Comparison of ENCODE assay signal across 9 cellular contexts in genomic region chr5:1104327-1105006, GRCh38. TPM values are rescaled to one million over a fixed set of nuclear protein-coding genes. Genes with fewer than 3 reads are reported as not detected.
DNase-seq lines count a peak whose midpoint lies in the region; ATAC-seq, FAIRE-seq and TF ChIP-seq lines count a peak whose summit lies in the region.
"Had no signal": no experiment of that assay in that cellular context is flagged by ENCODE, and none has a peak within 500 bp of the region (broad histone marks: within the 10 kb centered on the region; RNA-seq: fewer than 3 reads in every experiment).

No MANE protein-coding gene starts in this region.

- no peak overlapping the region for H3K4me3 Mint-ChIP-seq in Calu3 (ENCODE audit: low read depth, unreplicated experiment)

- DNase-seq in T-helper 9 cell (peak; percentile 27), epithelial cell of proximal tubule (ENCODE audit: low read depth) (no peak), small intestine (peak; percentile 30), Calu3 (no peak), NCI-H345 (lab: John Stamatoyannopoulos, UW) (no peak), DMS79 (lab: John Stamatoyannopoulos, UW) (no peak), NCI-H526 (lab: John Stamatoyannopoulos, UW) (no peak)

- intact Hi-C loops in Calu3 (cut with micrococcal nuclease; ENCODE audit: unreplicated experiment) = no loop called here

- WGBS in small intestine, 3 donors = 25 to 33% (median 25%) methylated on average over 25 to 27 of the region's 27 CpGs

- CTCF ChIA-PET in Calu3 (lab: Charles Lee) = no interaction called here

- peak overlapping the region; percentile 3 for H3K4me3 ChIP-seq in epithelial cell of proximal tubule (ENCODE audit: low read depth, low read length)
- H3K4me3 ChIP-seq in small intestine (ENCODE audit: low read depth in 1 of 2, low read length in 2 of 2) = no peak overlapping the region
- H3K4me3 ChIP-seq: SJSA1 had no signal

- no peaks in the 10 kb centered on the region for H3K36me3 ChIP-seq in small intestine (ENCODE audit: control insufficient read depth in 2 of 2, insufficient read depth in 2 of 2, low read length in 2 of 2)
- H3K36me3 ChIP-seq: SJSA1 had no signal

- peak overlapping the region; percentile 0 to 94 for H3K27ac ChIP-seq in small intestine (ENCODE audit: low read depth in 1 of 2, low read length in 1 of 2)
- H3K27ac ChIP-seq: SJSA1 had no signal

- peaks cover 18 to 33% of the 10 kb centered on the region in 2 donors for H3K4me1 ChIP-seq in small intestine (ENCODE audit: control insufficient read depth in 2 of 2, insufficient read depth in 1 of 2, low read depth in 1 of 2, low read length in 1 of 2)

- H3K27me3 ChIP-seq in small intestine (ENCODE audit: control insufficient read depth in 2 of 2, insufficient read depth in 2 of 2, low read length in 2 of 2) = no peaks in the 10 kb centered on the region
- H3K27me3 ChIP-seq: SJSA1 had no signal

- H3K36me3 Mint-ChIP-seq in Calu3 (ENCODE audit: insufficient read depth, unreplicated experiment) = peaks cover 58% of the 10 kb centered on the region

- no peaks in the 10 kb centered on the region for H3K9me3 Mint-ChIP-seq in Calu3 (ENCODE audit: low read depth, unreplicated experiment)

- peaks cover 39% of the 10 kb centered on the region for H3K4me1 Mint-ChIP-seq in Calu3 (ENCODE audit: low read depth, unreplicated experiment)

- TF ChIP-seq CTCF in epithelial cell of proximal tubule (conservative IDR thresholded peaks at IDR 0.05; ENCODE audit: low read depth, low read length) (no peak), Calu3 (IDR thresholded peaks at IDR 0.05; ENCODE audit: unreplicated experiment) (no peak)

- FAIRE-seq in small intestine (lab: Jason Lieb, UNC) = no peak

- ATAC-seq in GM21825 (IDR thresholded peaks at IDR 0.05; ENCODE audit: unreplicated experiment) = peak; percentile 38

- H3K27me3 Mint-ChIP-seq in Calu3 (ENCODE audit: unreplicated experiment) = no peaks in the 10 kb centered on the region

- BruUV-seq in Calu3 (replicated peaks; lab: Mats Ljungman, UMichigan) = no TSS peak

- no peaks in the 10 kb centered on the region for H3K9me3 ChIP-seq in small intestine (ENCODE audit: control insufficient read depth, low read depth)
- H3K9me3 ChIP-seq: SJSA1 had no signal

- no peak overlapping the region for H3K27ac Mint-ChIP-seq in Calu3 (ENCODE audit: unreplicated experiment)

RNA-seq across cellular contexts. Expression of gene SLC12A7, which starts 7.4 kb away (rescaled TPM):
- total RNA-seq in epithelial cell of proximal tubule (15.2 and 32.8 TPM in 2 replicates), Calu3 (2022) (82.3 and 90.5 TPM in 2 replicates)
- polyA plus RNA-seq in small intestine = 10 to 100 TPM; 32.7 to 49.2 (median 39.8) TPM

Comparison
In these comparisons a context has a peak if more than half of its experiments do, and no peak if none do; other contexts are left out.
1. DNase-seq: peak in T-helper 9 cell (single experiment) and small intestine (single experiment); none in epithelial cell of proximal tubule (single experiment), Calu3 (single experiment), NCI-H345 (single experiment), DMS79 (single experiment) and NCI-H526 (0 of 2).